Comparison of ENCODE assay signal across 10 cellular contexts in genomic region chr6:41367700-41368099, GRCh38. TPM values are rescaled to one million over a fixed set of nuclear protein-coding genes. Genes with fewer than 3 reads are reported as not detected.
DNase-seq lines count a peak whose midpoint lies in the region; ATAC-seq and TF ChIP-seq lines count a peak whose summit lies in the region.
"Had no signal": no experiment of that assay in that cellular context is flagged by ENCODE, and none has a peak within 500 bp of the region (broad histone marks: within the 10 kb centered on the region; RNA-seq: fewer than 3 reads in every experiment).

No MANE protein-coding gene starts in this region.

- H3K9me3 ChIP-seq in BE2C (no peaks in the 10 kb centered on the region), upper lobe of right lung (no peaks in the 10 kb centered on the region)

- no peaks in the 10 kb centered on the region for H3K36me3 Mint-ChIP-seq in brain

- intact Hi-C loops in upper lobe of right lung (cut with DNase I), result loop anchor here (5.0 kb wide), 1 partner anchor 315 kb away; no protein-coding TSS in a partner anchor

- DNase-seq in BE2C (peak; percentile 70), HK-2 (ENCODE audit: unreplicated experiment) (peak; percentile 33), NCI-H524 treated with DMSO at 0.1 percent for 48 hours (lab: John Stamatoyannopoulos, UW) (peak; percentile 20), iris pigment epithelial cell (ENCODE audit: low read depth) (peak; percentile 58), upper lobe of right lung (no peak)

- TF ChIP-seq CTCF in BE2C (IDR thresholded peaks at IDR 0.05; ENCODE audit: low read depth, low read length), result peak; percentile 82
- peak; percentile 88 to 91 for TF ChIP-seq CTCF in brain (conservative IDR thresholded peaks at IDR 0.05)
- peak; percentile 42 for TF ChIP-seq CTCF in upper lobe of right lung (IDR thresholded peaks at IDR 0.05)

- no peak overlapping the region for H3K27ac ChIP-seq in upper lobe of right lung
- H3K27ac ChIP-seq: epithelial cell of prostate had no signal

- H3K27me3 Mint-ChIP-seq in brain, result peaks cover 70% of the 10 kb centered on the region

- peaks cover 40% of the 10 kb centered on the region for H3K27me3 ChIP-seq in BE2C
- peaks cover 52% of the 10 kb centered on the region for H3K27me3 ChIP-seq in upper lobe of right lung

- H3K27ac Mint-ChIP-seq in brain, result no peak overlapping the region

- peak overlapping the region in 1 of 5 experiments; percentile 60 for H3K4me3 Mint-ChIP-seq in brain

- no peak overlapping the region for H3K4me3 ChIP-seq in BE2C (ENCODE audit: low read depth, low read length)
- no peak overlapping the region for H3K4me3 ChIP-seq in upper lobe of right lung

- peak; percentile 54 for ATAC-seq in upper lobe of right lung
- no peak for ATAC-seq in HG02571 (IDR thresholded peaks at IDR 0.05; ENCODE audit: unreplicated experiment)
- no peak for ATAC-seq in GM18861 (IDR thresholded peaks at IDR 0.05; ENCODE audit: unreplicated experiment)

- H3K4me1 ChIP-seq in BE2C, result no peaks in the 10 kb centered on the region
- peaks cover 9% of the 10 kb centered on the region for H3K4me1 ChIP-seq in upper lobe of right lung

- H3K9me3 Mint-ChIP-seq in brain, result peaks cover 2 to 10% (median 4%) of the 10 kb centered on the region in 5 experiments

- H3K36me3 ChIP-seq in BE2C (no peaks in the 10 kb centered on the region), upper lobe of right lung (no peaks in the 10 kb centered on the region)

- peaks cover 37% of the 10 kb centered on the region for H3K4me1 Mint-ChIP-seq in brain

RNA-seq across cellular contexts. Expression of gene NCR2, which starts 32.3 kb away (rescaled TPM):
- polyA plus RNA-seq in BE2C (2012; ENCODE audit: insufficient read depth, insufficient read length, low read depth), result not detected
- not detected for polyA plus RNA-seq in brain (ENCODE audit: insufficient read depth, low read depth, low replicate concordance)
- not detected for total RNA-seq in upper lobe of right lung
- total RNA-seq: subcutaneous adipose tissue had no signal
